13 cellular contexts compared by ENCODE assay signal in the genomic region with DNA sequence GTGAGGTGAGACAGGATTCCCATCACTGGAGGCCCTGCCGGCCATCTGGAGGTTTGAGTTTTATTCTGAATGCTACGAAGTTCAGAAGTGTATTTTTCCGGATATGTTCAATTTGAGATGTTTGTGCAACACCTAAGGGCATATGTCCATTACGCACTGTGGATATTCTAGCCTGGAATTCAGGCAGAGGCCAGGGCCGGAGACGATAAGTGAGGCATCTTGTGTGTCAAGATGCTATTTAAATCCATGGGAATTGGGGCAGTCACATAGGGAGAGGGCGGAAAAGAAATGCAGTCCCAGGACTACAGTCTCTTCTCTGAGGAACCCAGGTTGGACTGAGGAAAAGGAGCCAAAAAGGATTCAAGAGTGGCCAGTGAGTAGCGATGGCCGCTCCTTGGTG. TPM values are rescaled to one million over a fixed set of nuclear protein-coding genes. Genes with fewer than 3 reads are reported as not detected.
A peak's percentile ranks its signal among the peaks of the same experiment; 100 is the strongest.
DNase-seq lines count a peak whose midpoint lies in the region; ATAC-seq and TF ChIP-seq lines count a peak whose summit lies in the region.
"Had no signal": no experiment of that assay in that cellular context is flagged by ENCODE, and none has a peak within 500 bp of the region (broad histone marks: within the 10 kb centered on the region; RNA-seq: fewer than 3 reads in every experiment).

No MANE protein-coding gene starts in this region.

- no peaks in the 10 kb centered on the region for H3K27me3 ChIP-seq in smooth muscle cell (ENCODE audit: low read depth)

- peak overlapping the region; percentile 9 for H3K27ac Mint-ChIP-seq in activated T-cell treated with anti-CD3 and anti-CD28 coated beads, Interleukin-2, amount 50 U/mL, for 72 hours
- no peak overlapping the region for H3K27ac Mint-ChIP-seq in activated CD4-positive, alpha-beta memory T cell treated with anti-CD3 and anti-CD28 coated beads, Interleukin-2, amount 10 ng/mL, durations not matched to agents 7 days and 5 days

- POLR2A ChIA-PET in activated CD4-positive, alpha-beta memory T cell treated with anti-CD3 and anti-CD28 coated beads, Interleukin-2, amount 10 ng/mL, durations not matched to agents 7 days and 5 days (lab: Charles Lee) = interaction anchor here (2.3 kb wide), 1 partner anchor 77 kb away, joined by 32 read pairs; the partner anchor contains the start of gene DCLRE1C

- H3F3A ChIP-seq in smooth muscle cell (ENCODE audit: low read depth) = no peaks in the 10 kb centered on the region

- H3K4me1 ChIP-seq in smooth muscle cell (ENCODE audit: low read depth) = peaks cover 28% of the 10 kb centered on the region

- peaks cover 34% of the 10 kb centered on the region for H3K4me1 Mint-ChIP-seq in activated T-cell treated with anti-CD3 and anti-CD28 coated beads, Interleukin-2, amount 50 U/mL, for 72 hours (ENCODE audit: low read depth)
- peaks cover 45% of the 10 kb centered on the region for H3K4me1 Mint-ChIP-seq in activated CD4-positive, alpha-beta memory T cell treated with anti-CD3 and anti-CD28 coated beads, Interleukin-2, amount 10 ng/mL, durations not matched to agents 7 days and 5 days

- H3K9me3 ChIP-seq in smooth muscle cell (replicated peaks; ENCODE audit: low read depth) = no peaks in the 10 kb centered on the region
- H3K9me3 ChIP-seq: HAP-1 had no signal

- H3K36me3 ChIP-seq in smooth muscle cell (ENCODE audit: low read depth) = no peaks in the 10 kb centered on the region

- no peak overlapping the region for H3K27ac ChIP-seq in smooth muscle cell (ENCODE audit: low read depth)

- TF ChIP-seq CTCF in foreskin fibroblast (IDR thresholded peaks at IDR 0.05; ENCODE audit: low read depth, low read length) (no peak), smooth muscle cell (IDR thresholded peaks at IDR 0.05; ENCODE audit: borderline replicate concordance, insufficient read depth, poor library complexity, severe bottlenecking) (no peak)

- H3K27me3 Mint-ChIP-seq in activated T-cell treated with anti-CD3 and anti-CD28 coated beads, Interleukin-2, amount 50 U/mL, for 72 hours (ENCODE audit: low read depth) = no peaks in the 10 kb centered on the region
- no peaks in the 10 kb centered on the region for H3K27me3 Mint-ChIP-seq in activated CD4-positive, alpha-beta memory T cell treated with anti-CD3 and anti-CD28 coated beads, Interleukin-2, amount 10 ng/mL, durations not matched to agents 7 days and 5 days

- WGBS in smooth muscle cell (ENCODE audit: low lambda C conversion rate) = 94% methylated on average over 9 of the region's 9 CpGs

- H2AFZ ChIP-seq in smooth muscle cell (ENCODE audit: low read depth) = no peak overlapping the region

- no peak for DNase-seq in activated T-cell treated with anti-CD3 and anti-CD28 coated beads, Interleukin-2, amount 50 U/mL, for 72 hours
- DNase-seq in activated T-cell treated with anti-CD3 and anti-CD28 coated beads, Interleukin-2, amount 50 U/mL, for 48 hours = no peak
- no peak for DNase-seq in activated CD4-positive, alpha-beta memory T cell treated with anti-CD3 and anti-CD28 coated beads, Interleukin-2, amount 10 ng/mL, durations not matched to agents 7 days and 5 days
- no peak for DNase-seq in foreskin fibroblast
- no peak for DNase-seq in smooth muscle cell (lab: John Stamatoyannopoulos, UW; ENCODE audit: unreplicated experiment)
- DNase-seq in stimulated activated naive CD4-positive, alpha-beta T cell treated with Interleukin-2 at 50 U/mL for 16 hours (lab: John Stamatoyannopoulos, UW) = no peak
- DNase-seq: cerebellar nuclear complex; kidney; NCI-H446; stimulated activated CD4-positive, alpha-beta T cell treated with anti-CD3 and anti-CD28 coated beads, Interleukin-15, amount 100 ng/mL, for 24 hours had no signal

- H3K4me2 ChIP-seq in smooth muscle cell = peak overlapping the region; percentile 99

- H3K4me3 ChIP-seq in foreskin fibroblast (ENCODE audit: low read depth in 1 of 2, low read length in 2 of 2) (peak overlapping the region; percentile 89 to 92), smooth muscle cell (no peak overlapping the region)

- no peaks in the 10 kb centered on the region for H3K9me3 Mint-ChIP-seq in activated T-cell treated with anti-CD3 and anti-CD28 coated beads, Interleukin-2, amount 50 U/mL, for 72 hours
- no peaks in the 10 kb centered on the region for H3K9me3 Mint-ChIP-seq in activated CD4-positive, alpha-beta memory T cell treated with anti-CD3 and anti-CD28 coated beads, Interleukin-2, amount 10 ng/mL, durations not matched to agents 7 days and 5 days

- H3K36me3 Mint-ChIP-seq in activated T-cell treated with anti-CD3 and anti-CD28 coated beads, Interleukin-2, amount 50 U/mL, for 72 hours (ENCODE audit: insufficient read depth in 2 of 2) = peaks cover under 1 to 2% of the 10 kb centered on the region in 2 donors
- H3K36me3 Mint-ChIP-seq in activated CD4-positive, alpha-beta memory T cell treated with anti-CD3 and anti-CD28 coated beads, Interleukin-2, amount 10 ng/mL, durations not matched to agents 7 days and 5 days (ENCODE audit: low read depth) = peaks cover 6% of the 10 kb centered on the region

- H4K20me1 ChIP-seq in smooth muscle cell (ENCODE audit: low read depth) = peaks cover 9% of the 10 kb centered on the region

- peak overlapping the region; percentile 94 to 96 for H3K4me3 Mint-ChIP-seq in activated T-cell treated with anti-CD3 and anti-CD28 coated beads, Interleukin-2, amount 50 U/mL, for 72 hours
- peak overlapping the region; percentile 95 for H3K4me3 Mint-ChIP-seq in activated CD4-positive, alpha-beta memory T cell treated with anti-CD3 and anti-CD28 coated beads, Interleukin-2, amount 10 ng/mL, durations not matched to agents 7 days and 5 days

- CTCF ChIA-PET in activated CD4-positive, alpha-beta memory T cell treated with anti-CD3 and anti-CD28 coated beads, Interleukin-2, amount 10 ng/mL, durations not matched to agents 7 days and 5 days (lab: Charles Lee) = interaction anchor here (1.9 kb wide), 1 partner anchor 25 kb away, joined by 4 read pairs; no protein-coding TSS in a partner anchor

- H3K79me2 ChIP-seq in smooth muscle cell (ENCODE audit: low read depth) = peaks cover 34% of the 10 kb centered on the region

- H3K9ac ChIP-seq in smooth muscle cell (ENCODE audit: low read depth) = no peak overlapping the region

- no peak for ATAC-seq in activated T-cell treated with anti-CD3 and anti-CD28 coated beads, Interleukin-2, amount 50 U/mL, for 72 hours (replicated peaks in 1 of 2)
- ATAC-seq in GM21526 (IDR thresholded peaks at IDR 0.05; ENCODE audit: low FRiP score, unreplicated experiment) (no peak), GM18520 (IDR thresholded peaks at IDR 0.05; ENCODE audit: unreplicated experiment) (no peak)

RNA-seq across cellular contexts. Expression of gene SUV39H2, which starts 1.9 kb away (rescaled TPM):
- total RNA-seq in activated T-cell treated with anti-CD3 and anti-CD28 coated beads, Interleukin-2, amount 50 U/mL, for 72 hours = 10 to 100 TPM; 16.9 to 18.5 TPM
- 10 to 100 TPM; 24.5 to 25.2 TPM for total RNA-seq in activated CD4-positive, alpha-beta memory T cell treated with anti-CD3 and anti-CD28 coated beads, Interleukin-2, amount 10 ng/mL, durations not matched to agents 7 days and 5 days
- 11.0 and 14.3 TPM in 2 replicates for total RNA-seq in smooth muscle cell
- polyA plus RNA-seq in smooth muscle cell = 5.1 and 7.2 TPM in 2 replicates

RNA-seq across cellular contexts. Expression of gene HSPA14, which starts 38.7 kb away (rescaled TPM):
- 10 to 100 TPM; 22.3 to 32.0 TPM for total RNA-seq in activated T-cell treated with anti-CD3 and anti-CD28 coated beads, Interleukin-2, amount 50 U/mL, for 72 hours
- total RNA-seq in activated CD4-positive, alpha-beta memory T cell treated with anti-CD3 and anti-CD28 coated beads, Interleukin-2, amount 10 ng/mL, durations not matched to agents 7 days and 5 days = 10 to 100 TPM; 21.9 to 23.1 TPM
- 15.6 and 18.6 TPM in 2 replicates for total RNA-seq in smooth muscle cell
- polyA plus RNA-seq in smooth muscle cell = 9.9 and 10.9 TPM in 2 replicates

RNA-seq across cellular contexts. Expression of gene MSANTD7, which starts 38.7 kb away (rescaled TPM):
- total RNA-seq in activated T-cell treated with anti-CD3 and anti-CD28 coated beads, Interleukin-2, amount 50 U/mL, for 72 hours = 10 to 100 TPM; 19.8 to 26.3 TPM
- total RNA-seq in activated CD4-positive, alpha-beta memory T cell treated with anti-CD3 and anti-CD28 coated beads, Interleukin-2, amount 10 ng/mL, durations not matched to agents 7 days and 5 days = 10 to 100 TPM; 15.5 to 18.7 TPM
- total RNA-seq in smooth muscle cell = 14.0 and 14.9 TPM in 2 replicates
- 6.2 and 6.4 TPM in 2 replicates for polyA plus RNA-seq in smooth muscle cell

RNA-seq across cellular contexts. Expression of gene CDNF, which starts 38.9 kb away (rescaled TPM):
- 1 to 10 TPM; 2.9 to 3.2 TPM for total RNA-seq in activated T-cell treated with anti-CD3 and anti-CD28 coated beads, Interleukin-2, amount 50 U/mL, for 72 hours
- total RNA-seq in activated CD4-positive, alpha-beta memory T cell treated with anti-CD3 and anti-CD28 coated beads, Interleukin-2, amount 10 ng/mL, durations not matched to agents 7 days and 5 days = under 1 TPM; 0.63 to 0.75 TPM
- total RNA-seq in smooth muscle cell = 0.58 and 4.1 TPM in 2 replicates
- polyA plus RNA-seq in smooth muscle cell = 0.63 and 1.5 TPM in 2 replicates
